Comparison of ENCODE assay signal across 8 cellular contexts in the genomic region with DNA sequence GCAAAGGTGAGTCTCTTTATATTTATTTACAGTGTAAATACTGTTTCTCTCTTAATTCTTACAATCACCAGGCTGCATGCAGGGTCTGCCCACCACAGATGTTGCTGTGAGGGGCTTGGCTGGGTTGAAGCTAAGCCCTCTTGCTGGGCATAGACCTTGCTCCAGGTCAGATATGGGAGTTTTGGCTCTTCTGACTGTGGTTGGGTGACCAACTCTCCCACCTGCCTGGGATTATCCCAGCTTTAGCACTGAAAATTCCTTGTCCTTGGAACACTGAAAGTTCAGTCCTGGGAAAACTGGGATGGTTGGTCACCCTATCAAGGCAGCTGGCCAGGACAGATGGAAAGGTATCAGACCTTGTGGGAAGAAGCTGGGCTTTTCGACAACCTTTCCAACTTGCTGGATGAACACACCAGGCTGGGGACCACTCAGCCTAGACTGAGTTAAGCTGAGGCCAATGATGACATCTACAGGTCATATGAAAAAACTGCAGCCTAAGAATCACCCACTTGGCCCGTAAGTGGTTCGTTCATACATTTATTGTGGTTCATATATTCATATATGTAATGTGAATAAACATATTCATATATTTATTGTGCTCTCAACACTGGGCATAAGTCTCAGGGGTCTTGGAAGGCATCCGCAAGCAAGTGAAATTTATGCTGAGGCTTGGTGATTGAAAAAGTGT. TPM values are rescaled to one million over a fixed set of nuclear protein-coding genes. Genes with fewer than 3 reads are reported as not detected.
DNase-seq lines count a peak whose midpoint lies in the region; ATAC-seq and TF ChIP-seq lines count a peak whose summit lies in the region.
"Had no signal": no experiment of that assay in that cellular context is flagged by ENCODE, and none has a peak within 500 bp of the region (broad histone marks: within the 10 kb centered on the region; RNA-seq: fewer than 3 reads in every experiment).

No MANE protein-coding gene starts in this region.

- H3K4me2 ChIP-seq in smooth muscle cell: no peak overlapping the region

- H3K27me3 ChIP-seq in SJSA1 (replicated peaks) (no peaks in the 10 kb centered on the region), smooth muscle cell (ENCODE audit: low read depth) (no peaks in the 10 kb centered on the region)

- H3K9ac ChIP-seq in smooth muscle cell (ENCODE audit: low read depth): no peak overlapping the region

- peaks cover 15% of the 10 kb centered on the region for H3F3A ChIP-seq in smooth muscle cell (ENCODE audit: low read depth)

- H2AFZ ChIP-seq in smooth muscle cell (ENCODE audit: low read depth): no peak overlapping the region

- 24% methylated on average over 4 of the region's 4 CpGs for WGBS in smooth muscle cell (ENCODE audit: low lambda C conversion rate)

- H3K27ac ChIP-seq in SJSA1 (no peak overlapping the region), smooth muscle cell (ENCODE audit: low read depth) (no peak overlapping the region)

- H3K9me3 ChIP-seq in SJSA1 (replicated peaks) (no peaks in the 10 kb centered on the region), smooth muscle cell (replicated peaks; ENCODE audit: low read depth) (no peaks in the 10 kb centered on the region)

- H3K36me3 ChIP-seq in SJSA1 (no peaks in the 10 kb centered on the region), smooth muscle cell (ENCODE audit: low read depth) (no peaks in the 10 kb centered on the region)

- H3K4me1 ChIP-seq in SJSA1 (replicated peaks) (peaks cover 8% of the 10 kb centered on the region), smooth muscle cell (ENCODE audit: low read depth) (peaks cover 6% of the 10 kb centered on the region)

- no peaks in the 10 kb centered on the region for H3K79me2 ChIP-seq in smooth muscle cell (ENCODE audit: low read depth)

- peak; percentile 57 for DNase-seq in GM12864 (ENCODE audit: low read depth)
- DNase-seq in NCI-H1092 treated with DMSO at 0.1 percent for 48 hours (lab: John Stamatoyannopoulos, UW): peak; percentile 85
- DNase-seq in SJSA1 (ENCODE audit: low read depth in 1 of 2, low spot score in 2 of 2): peak; percentile 41 to 52
- peak; percentile 74 for DNase-seq in astrocyte of the cerebellum (ENCODE audit: low read depth)
- peak; percentile 40 for DNase-seq in iPS DF 19.7 (ENCODE audit: low read depth, low spot score)
- no peak for DNase-seq in smooth muscle cell (lab: John Stamatoyannopoulos, UW; ENCODE audit: unreplicated experiment)

- H3K4me3 ChIP-seq in GM12864 (ENCODE audit: low read depth, low read length) (no peak overlapping the region), SJSA1 (no peak overlapping the region), astrocyte of the cerebellum (ENCODE audit: low read depth, low read length) (no peak overlapping the region), smooth muscle cell (no peak overlapping the region)

- ATAC-seq in HG03342 (IDR thresholded peaks at IDR 0.05; ENCODE audit: unreplicated experiment): no peak

- peak; percentile 70 for TF ChIP-seq CTCF in GM12864 (IDR thresholded peaks at IDR 0.05; ENCODE audit: low read depth, low read length, missing control alignments)
- peak; percentile 70 for TF ChIP-seq CTCF in astrocyte of the cerebellum (IDR thresholded peaks at IDR 0.05; ENCODE audit: low read depth, low read length, missing control alignments)
- TF ChIP-seq CTCF in smooth muscle cell (IDR thresholded peaks at IDR 0.05; ENCODE audit: borderline replicate concordance, insufficient read depth, poor library complexity, severe bottlenecking): peak; percentile 67

- in situ Hi-C loops in astrocyte of the cerebellum (cut with HindIII; ENCODE audit: low sequenced_read_pairs): no loop called here

- no peaks in the 10 kb centered on the region for H4K20me1 ChIP-seq in smooth muscle cell (ENCODE audit: low read depth)

RNA-seq across cellular contexts. Expression of gene HPDL, which starts 26.6 kb away (rescaled TPM):
- total RNA-seq in SJSA1 (2014; rRNA removed; shearing (Covaris generic)): 0.18 TPM in 1 of 2 replicates, not detected in the other
- not detected in 2 replicates for total RNA-seq in smooth muscle cell
- polyA plus RNA-seq in smooth muscle cell: 0.96 and 0.98 TPM in 2 replicates
- polyA plus RNA-seq: aorta had no signal

RNA-seq across cellular contexts. Expression of gene TOE1, which starts 39.8 kb away (rescaled TPM):
- total RNA-seq in SJSA1 (2014; rRNA removed; shearing (Covaris generic)): 16.9 and 24.3 TPM in 2 replicates
- total RNA-seq in smooth muscle cell: 3.2 and 3.3 TPM in 2 replicates
- 2.8 and 3.3 TPM in 2 replicates for polyA plus RNA-seq in smooth muscle cell

RNA-seq across cellular contexts. Expression of gene MUTYH, which starts 40.1 kb away (rescaled TPM):
- total RNA-seq in SJSA1 (2014; rRNA removed; shearing (Covaris generic)): 28.2 and 29.7 TPM in 2 replicates
- 12.1 and 13.5 TPM in 2 replicates for total RNA-seq in smooth muscle cell
- polyA plus RNA-seq in smooth muscle cell: 16.5 and 17.4 TPM in 2 replicates
